ENCODE assay signal across 8 cellular contexts in genomic region chr3:178536271-178537079, GRCh38.
DNase-seq lines count a peak whose midpoint lies in the region; ATAC-seq and TF ChIP-seq lines count a peak whose summit lies in the region.

KCNMB2 (plus strand) TSS chr3:178536436.

- H3K27me3 Mint-ChIP-seq in memory B cell: peaks cover 20% of the 10 kb centered on the region

- DNase-seq in AG20443 (ENCODE audit: low spot score) (peak; percentile 12), NCI-H1092 treated with DMSO at 0.1 percent for 48 hours (lab: John Stamatoyannopoulos, UW) (peak; percentile 83), T47D (ENCODE audit: low read depth in 1 of 2, low spot score in 1 of 2) (peak; percentile 11 to 31), memory B cell (ENCODE audit: low spot score in 2 of 2) (no peak), GM13977 (ENCODE audit: low spot score) (no peak)
- DNase-seq in activated CD8-positive, alpha-beta memory T cell treated with anti-CD3 and anti-CD28 coated beads, Interleukin-2, amount 50 U/mL, for 4 hours: no peak

- peaks cover under 1% of the 10 kb centered on the region for H3K36me3 Mint-ChIP-seq in memory B cell

- H3K4me3 Mint-ChIP-seq in memory B cell: peak within 1 kb of the TSS; percentile 37

- TF ChIP-seq CTCF in GM13977 (IDR thresholded peaks at IDR 0.05; ENCODE audit: extremely low read depth, insufficient read depth, missing control alignments): no peak

- no peak for ATAC-seq in memory B cell (ENCODE audit: low read depth)
- no peak for ATAC-seq in GM18520 (IDR thresholded peaks at IDR 0.05; ENCODE audit: unreplicated experiment)
- no peak for ATAC-seq in HG02852 (IDR thresholded peaks at IDR 0.05; ENCODE audit: unreplicated experiment)

- H3K27ac Mint-ChIP-seq in memory B cell: no peak within 1 kb of the TSS

- in situ Hi-C loops in T47D (cut with HindIII; ENCODE audit: low pct_unique_long_range_greater_than_20kb, low sequenced_read_pairs): no loop called here
- in situ Hi-C loops in GM13977 (cut with MboI; ENCODE audit: low pct_unique_long_range_greater_than_20kb, low sequenced_read_pairs, unreplicated experiment): loop anchor here (25.0 kb wide), 1 partner anchor 426 kb away; no protein-coding TSS in a partner anchor

- peaks cover 5% of the 10 kb centered on the region for H3K4me1 Mint-ChIP-seq in memory B cell

- H3K9me3 Mint-ChIP-seq in memory B cell: peaks cover under 1% of the 10 kb centered on the region

Comparison
In these comparisons a context has a peak if more than half of its experiments do, and no peak if none do; other contexts are left out.
1. DNase-seq: peak in AG20443 (single experiment), NCI-H1092 treated with DMSO at 0.1 percent for 48 hours (single experiment) and T47D (2 of 2); none in memory B cell (0 of 2), activated CD8-positive, alpha-beta memory T cell treated with anti-CD3 and anti-CD28 coated beads, Interleukin-2, amount 50 U/mL, for 4 hours (single experiment) and GM13977 (single experiment).